Comparison of ENCODE assay signal across 13 cellular contexts in genomic region chr7:24227068-24227467, GRCh38. TPM values are rescaled to one million over a fixed set of nuclear protein-coding genes. Genes with fewer than 3 reads are reported as not detected.
DNase-seq lines count a peak whose midpoint lies in the region; ATAC-seq and FAIRE-seq lines count a peak whose summit lies in the region.
"Had no signal": no experiment of that assay in that cellular context is flagged by ENCODE, and none has a peak within 500 bp of the region (broad histone marks: within the 10 kb centered on the region; RNA-seq: fewer than 3 reads in every experiment).

No MANE protein-coding gene starts in this region.

- H3K27ac Mint-ChIP-seq in activated naive CD8-positive, alpha-beta T cell: no peak overlapping the region
- no peak overlapping the region for H3K27ac Mint-ChIP-seq in activated naive CD8-positive, alpha-beta T cell treated with anti-CD3 and anti-CD28 coated beads for 36 hours
- H3K27ac Mint-ChIP-seq: HFFc6 had no signal

- H3K27me3 Mint-ChIP-seq in activated naive CD8-positive, alpha-beta T cell: peaks cover 5% of the 10 kb centered on the region
- H3K27me3 Mint-ChIP-seq in activated naive CD8-positive, alpha-beta T cell treated with anti-CD3 and anti-CD28 coated beads for 36 hours: peaks cover 11% of the 10 kb centered on the region

- peaks cover 3% of the 10 kb centered on the region for H3K36me3 Mint-ChIP-seq in activated naive CD8-positive, alpha-beta T cell
- H3K36me3 Mint-ChIP-seq in activated naive CD8-positive, alpha-beta T cell treated with anti-CD3 and anti-CD28 coated beads for 36 hours: peaks cover 2% of the 10 kb centered on the region

- peak overlapping the region; percentile 19 for H3K4me3 Mint-ChIP-seq in activated naive CD8-positive, alpha-beta T cell
- H3K4me3 Mint-ChIP-seq in activated naive CD8-positive, alpha-beta T cell treated with anti-CD3 and anti-CD28 coated beads for 36 hours: no peak overlapping the region
- H3K4me3 Mint-ChIP-seq: HFFc6 had no signal

- H3K4me1 Mint-ChIP-seq in activated naive CD8-positive, alpha-beta T cell (ENCODE audit: low read depth): peaks cover 21% of the 10 kb centered on the region
- peaks cover 21% of the 10 kb centered on the region for H3K4me1 Mint-ChIP-seq in activated naive CD8-positive, alpha-beta T cell treated with anti-CD3 and anti-CD28 coated beads for 36 hours

- H3K9me3 Mint-ChIP-seq in activated naive CD8-positive, alpha-beta T cell (ENCODE audit: low read depth): no peaks in the 10 kb centered on the region
- peaks cover 9% of the 10 kb centered on the region for H3K9me3 Mint-ChIP-seq in activated naive CD8-positive, alpha-beta T cell treated with anti-CD3 and anti-CD28 coated beads for 36 hours

- FAIRE-seq in GM19239 (lab: Jason Lieb, UNC): no peak

- no peak for DNase-seq in activated naive CD8-positive, alpha-beta T cell treated with anti-CD3 and anti-CD28 coated beads for 36 hours
- DNase-seq in occipital lobe (lab: John Stamatoyannopoulos, UW) (no peak), GM19239 (ENCODE audit: insufficient read length, low spot score) (no peak), NCI-H526 treated with DMSO at 0.1 percent for 48 hours (lab: John Stamatoyannopoulos, UW) (no peak), iPS-NIHi7 (ENCODE audit: extremely low spot score) (no peak)
- DNase-seq: HFFc6, MG63, stomach had no signal

- ATAC-seq in HG02623 (IDR thresholded peaks at IDR 0.05; ENCODE audit: unreplicated experiment) (peak; percentile 34), HG03571 (IDR thresholded peaks at IDR 0.05; ENCODE audit: unreplicated experiment) (peak; percentile 55)
- ATAC-seq: Panc1 had no signal

RNA-seq across cellular contexts. Expression of gene NPY, which starts 56.9 kb away (rescaled TPM):
- not detected for total RNA-seq in activated naive CD8-positive, alpha-beta T cell treated with anti-CD3 and anti-CD28 coated beads for 36 hours
- total RNA-seq in occipital lobe: 40.9 TPM
- total RNA-seq: HFFc6, spleen had no signal

Comparison
In these comparisons a context has a peak if more than half of its experiments do, and no peak if none do; other contexts are left out.
1. RNA of gene NPY, which starts 56.9 kb away (total RNA-seq): 40.9 TPM in occipital lobe (single experiment); not detected in activated naive CD8-positive, alpha-beta T cell treated with anti-CD3 and anti-CD28 coated beads for 36 hours; every median in the first group is over 10 times any median in the second.